ENCODE assay signal across 1 cellular context in the genomic region with DNA sequence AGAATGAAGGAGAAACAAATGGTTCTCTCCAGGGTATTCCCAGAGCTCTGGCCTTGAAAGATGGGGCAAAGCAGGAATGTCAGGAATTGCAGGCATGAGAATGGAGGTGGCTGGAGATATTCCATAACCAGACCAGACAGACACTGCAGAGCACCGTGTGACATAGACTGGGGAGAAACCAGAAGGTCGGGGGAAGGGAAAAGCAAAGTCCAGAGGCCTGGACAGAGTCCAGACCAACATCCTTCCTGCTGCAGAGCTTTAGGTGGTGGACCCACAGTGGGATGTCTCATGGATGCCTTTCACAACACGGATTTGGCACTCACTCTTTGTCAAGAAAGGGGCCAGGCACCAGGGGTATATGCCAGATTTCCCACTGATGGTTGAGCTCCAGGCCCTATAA.
TF ChIP-seq lines count a peak whose summit lies in the region.

No MANE protein-coding gene starts in this region.

TF ChIP-seq in HepG2, 621 proteins besides CTCF, POLR2A, EP300 and RAD21 (continued from another document):
- TF ChIP-seq, protein P1, sequence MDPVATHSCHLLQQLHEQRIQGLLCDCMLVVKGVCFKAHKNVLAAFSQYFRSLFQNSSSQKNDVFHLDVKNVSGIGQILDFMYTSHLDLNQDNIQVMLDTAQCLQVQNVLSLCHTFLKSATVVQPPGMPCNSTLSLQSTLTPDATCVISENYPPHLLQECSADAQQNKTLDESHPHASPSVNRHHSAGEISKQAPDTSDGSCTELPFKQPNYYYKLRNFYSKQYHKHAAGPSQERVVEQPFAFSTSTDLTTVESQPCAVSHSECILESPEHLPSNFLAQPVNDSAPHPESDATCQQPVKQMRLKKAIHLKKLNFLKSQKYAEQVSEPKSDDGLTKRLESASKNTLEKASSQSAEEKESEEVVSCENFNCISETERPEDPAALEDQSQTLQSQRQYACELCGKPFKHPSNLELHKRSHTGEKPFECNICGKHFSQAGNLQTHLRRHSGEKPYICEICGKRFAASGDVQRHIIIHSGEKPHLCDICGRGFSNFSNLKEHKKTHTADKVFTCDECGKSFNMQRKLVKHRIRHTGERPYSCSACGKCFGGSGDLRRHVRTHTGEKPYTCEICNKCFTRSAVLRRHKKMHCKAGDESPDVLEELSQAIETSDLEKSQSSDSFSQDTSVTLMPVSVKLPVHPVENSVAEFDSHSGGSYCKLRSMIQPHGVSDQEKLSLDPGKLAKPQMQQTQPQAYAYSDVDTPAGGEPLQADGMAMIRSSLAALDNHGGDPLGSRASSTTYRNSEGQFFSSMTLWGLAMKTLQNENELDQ (CRISPR knock-in tag; IDR thresholded peaks at IDR 0.05; ENCODE audit: borderline replicate concordance), result no peak
- TF ChIP-seq ZFP36L1 (CRISPR knock-in tag; IDR thresholded peaks at IDR 0.05) (no peak), TGIF2 (CRISPR knock-in tag; IDR thresholded peaks at IDR 0.05) (no peak), FOXJ3 (CRISPR knock-in tag; IDR thresholded peaks at IDR 0.05; ENCODE audit: borderline replicate concordance) (no peak)
- TF ChIP-seq, protein P2, sequence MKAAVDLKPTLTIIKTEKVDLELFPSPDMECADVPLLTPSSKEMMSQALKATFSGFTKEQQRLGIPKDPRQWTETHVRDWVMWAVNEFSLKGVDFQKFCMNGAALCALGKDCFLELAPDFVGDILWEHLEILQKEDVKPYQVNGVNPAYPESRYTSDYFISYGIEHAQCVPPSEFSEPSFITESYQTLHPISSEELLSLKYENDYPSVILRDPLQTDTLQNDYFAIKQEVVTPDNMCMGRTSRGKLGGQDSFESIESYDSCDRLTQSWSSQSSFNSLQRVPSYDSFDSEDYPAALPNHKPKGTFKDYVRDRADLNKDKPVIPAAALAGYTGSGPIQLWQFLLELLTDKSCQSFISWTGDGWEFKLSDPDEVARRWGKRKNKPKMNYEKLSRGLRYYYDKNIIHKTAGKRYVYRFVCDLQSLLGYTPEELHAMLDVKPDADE (CRISPR knock-in tag; IDR thresholded peaks at IDR 0.05), result no peak
